Comparison of ENCODE assay signal across 1 cellular context in the genomic region with DNA sequence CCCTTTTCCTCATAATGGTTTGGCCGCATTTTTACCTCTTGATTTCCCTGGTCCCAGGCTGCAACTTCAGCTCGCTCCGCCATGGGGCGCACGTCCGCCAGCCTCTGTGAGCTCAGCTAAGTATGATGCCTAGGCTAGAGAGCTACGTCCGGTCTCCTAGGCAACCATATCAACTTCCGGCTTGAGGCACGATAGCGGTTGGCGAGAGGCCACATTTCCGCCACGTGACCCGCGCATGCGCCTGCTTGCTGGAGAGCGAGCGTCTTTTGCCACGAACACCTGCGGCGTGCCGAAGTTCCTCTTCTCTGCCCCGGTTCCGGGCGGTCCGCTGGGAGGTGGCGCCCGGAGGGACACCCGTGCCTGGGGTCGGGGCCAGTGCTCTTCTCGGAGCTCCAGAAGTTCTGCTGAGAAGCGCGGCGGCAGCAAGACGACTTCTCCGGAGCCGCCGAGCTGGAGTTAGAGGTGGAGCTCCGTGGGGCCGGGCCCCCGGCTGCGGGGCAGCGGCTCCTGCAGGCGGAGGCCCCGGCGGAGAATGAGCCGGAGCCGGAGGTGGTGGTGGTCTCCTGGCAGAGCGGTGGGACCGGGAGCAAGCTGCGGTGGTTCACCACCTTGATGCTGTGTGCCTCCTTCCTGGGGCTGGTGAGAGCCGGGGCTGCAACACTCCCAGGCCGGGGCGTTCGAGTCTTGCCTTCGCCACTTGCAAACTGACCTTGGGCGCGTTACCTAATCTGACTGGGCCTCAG.
TF ChIP-seq lines count a peak whose summit lies in the region.

No MANE protein-coding gene starts in this region.

TF ChIP-seq in HepG2, 621 proteins besides CTCF, POLR2A, EP300 and RAD21 (continued from another document):
- TF ChIP-seq, protein P1, sequence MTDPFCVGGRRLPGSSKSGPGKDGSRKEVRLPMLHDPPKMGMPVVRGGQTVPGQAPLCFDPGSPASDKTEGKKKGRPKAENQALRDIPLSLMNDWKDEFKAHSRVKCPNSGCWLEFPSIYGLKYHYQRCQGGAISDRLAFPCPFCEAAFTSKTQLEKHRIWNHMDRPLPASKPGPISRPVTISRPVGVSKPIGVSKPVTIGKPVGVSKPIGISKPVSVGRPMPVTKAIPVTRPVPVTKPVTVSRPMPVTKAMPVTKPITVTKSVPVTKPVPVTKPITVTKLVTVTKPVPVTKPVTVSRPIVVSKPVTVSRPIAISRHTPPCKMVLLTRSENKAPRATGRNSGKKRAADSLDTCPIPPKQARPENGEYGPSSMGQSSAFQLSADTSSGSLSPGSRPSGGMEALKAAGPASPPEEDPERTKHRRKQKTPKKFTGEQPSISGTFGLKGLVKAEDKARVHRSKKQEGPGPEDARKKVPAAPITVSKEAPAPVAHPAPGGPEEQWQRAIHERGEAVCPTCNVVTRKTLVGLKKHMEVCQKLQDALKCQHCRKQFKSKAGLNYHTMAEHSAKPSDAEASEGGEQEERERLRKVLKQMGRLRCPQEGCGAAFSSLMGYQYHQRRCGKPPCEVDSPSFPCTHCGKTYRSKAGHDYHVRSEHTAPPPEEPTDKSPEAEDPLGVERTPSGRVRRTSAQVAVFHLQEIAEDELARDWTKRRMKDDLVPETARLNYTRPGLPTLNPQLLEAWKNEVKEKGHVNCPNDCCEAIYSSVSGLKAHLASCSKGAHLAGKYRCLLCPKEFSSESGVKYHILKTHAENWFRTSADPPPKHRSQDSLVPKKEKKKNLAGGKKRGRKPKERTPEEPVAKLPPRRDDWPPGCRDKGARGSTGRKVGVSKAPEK (CRISPR knock-in tag; IDR thresholded peaks at IDR 0.05; ENCODE audit: borderline replicate concordance), result no peak
TF ChIP-seq in HepG2: peak in this region for 308.
